Comparison of ENCODE assay signal across 9 cellular contexts in the genomic region with DNA sequence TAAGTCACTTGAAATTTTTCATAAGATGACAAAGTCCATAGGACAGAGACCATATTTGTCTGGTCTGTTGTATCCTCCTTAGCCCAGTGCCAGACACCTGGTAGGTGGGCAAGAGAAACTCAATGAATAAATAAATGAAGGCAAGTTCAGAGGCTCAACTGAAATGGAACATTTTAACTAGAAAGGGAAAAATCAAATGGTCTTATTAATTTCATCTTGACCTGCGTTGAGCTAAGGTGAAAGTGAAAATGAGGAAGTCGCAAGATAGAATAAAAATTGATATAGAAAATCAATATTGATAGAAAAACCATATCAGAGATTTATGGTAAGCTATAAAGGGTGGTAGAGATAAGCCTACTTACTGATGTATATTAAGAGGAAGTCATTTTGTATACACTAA. TPM values are rescaled to one million over a fixed set of nuclear protein-coding genes. Genes with fewer than 3 reads are reported as not detected.
A peak's percentile ranks its signal among the peaks of the same experiment; 100 is the strongest.
DNase-seq lines count a peak whose midpoint lies in the region; ATAC-seq, FAIRE-seq and TF ChIP-seq lines count a peak whose summit lies in the region.
"Had no signal": no experiment of that assay in that cellular context is flagged by ENCODE, and none has a peak within 500 bp of the region (broad histone marks: within the 10 kb centered on the region; RNA-seq: fewer than 3 reads in every experiment).

No MANE protein-coding gene starts in this region.

- no peak for TF ChIP-seq CTCF in astrocyte (IDR thresholded peaks at IDR 0.05; ENCODE audit: insufficient read depth, low read depth, low read length)
- TF ChIP-seq CTCF in tibial nerve (IDR thresholded peaks at IDR 0.05): no peak

- intact Hi-C loops in activated naive CD4-positive, alpha-beta T cell treated with anti-CD3 and anti-CD28 coated beads for 36 hours (cut with micrococcal nuclease): loop anchor here (5.0 kb wide), 1 partner anchor 335 kb away; no protein-coding TSS in a partner anchor

- H3K4me3 ChIP-seq in astrocyte (ENCODE audit: insufficient read depth, low read depth, low read length) (no peak overlapping the region), tibial nerve (peak overlapping the region in 2 of 4 donors; percentile 96 to 100)

- H3K27ac ChIP-seq in astrocyte (ENCODE audit: low read depth, low read length) (no peak overlapping the region), tibial nerve (peak overlapping the region in 3 of 4 donors; percentile 37 to 100 (median 100))

- H3K36me3 ChIP-seq in astrocyte (ENCODE audit: insufficient read depth, low read length) (peaks cover 56% of the 10 kb centered on the region), tibial nerve (peaks cover 12 to 55% (median 32%) of the 10 kb centered on the region in 3 donors)

- no peak for FAIRE-seq in astrocyte (lab: Jason Lieb, UNC)

- TF ChIP-seq POLR2A in tibial nerve (IDR thresholded peaks at IDR 0.05): no peak

- H3K9ac ChIP-seq in astrocyte (ENCODE audit: low read length): no peak overlapping the region

- H3K9me3 Mint-ChIP-seq in activated naive CD4-positive, alpha-beta T cell treated with anti-CD3 and anti-CD28 coated beads for 36 hours: no peaks in the 10 kb centered on the region
- H3K9me3 Mint-ChIP-seq in astrocyte (ENCODE audit: unreplicated experiment): no peaks in the 10 kb centered on the region
- H3K9me3 Mint-ChIP-seq in memory B cell: no peaks in the 10 kb centered on the region

- ATAC-seq in memory B cell (ENCODE audit: low read depth): no peak

- TF ChIP-seq EP300 in tibial nerve (IDR thresholded peaks at IDR 0.05): no peak

- peak overlapping the region; percentile 98 for H3K4me3 Mint-ChIP-seq in activated naive CD4-positive, alpha-beta T cell treated with anti-CD3 and anti-CD28 coated beads for 36 hours
- peak overlapping the region; percentile 98 for H3K4me3 Mint-ChIP-seq in astrocyte (ENCODE audit: unreplicated experiment)
- H3K4me3 Mint-ChIP-seq in memory B cell: peak overlapping the region; percentile 90

- no peak overlapping the region for H2AFZ ChIP-seq in astrocyte (ENCODE audit: low read depth, low read length)

- H3K79me2 ChIP-seq in astrocyte (ENCODE audit: insufficient read depth, low read length): peaks cover 61% of the 10 kb centered on the region

- peak overlapping the region; percentile 89 for H3K4me2 ChIP-seq in astrocyte (ENCODE audit: low read length)

- H3K27me3 Mint-ChIP-seq in activated naive CD4-positive, alpha-beta T cell treated with anti-CD3 and anti-CD28 coated beads for 36 hours (ENCODE audit: low read depth): no peaks in the 10 kb centered on the region
- H3K27me3 Mint-ChIP-seq in astrocyte (ENCODE audit: low read depth, unreplicated experiment) (no peaks in the 10 kb centered on the region), memory B cell (no peaks in the 10 kb centered on the region)

- H3K4me1 ChIP-seq in astrocyte (ENCODE audit: insufficient read depth, low read length): peaks cover 11% of the 10 kb centered on the region
- peaks cover 0 to 61% (median 6%) of the 10 kb centered on the region in 4 donors for H3K4me1 ChIP-seq in tibial nerve

- CTCF ChIA-PET in activated naive CD4-positive, alpha-beta T cell treated with anti-CD3 and anti-CD28 coated beads for 36 hours (lab: Charles Lee): interaction anchor here (0.6 to 2.5 kb wide), 10 partner anchors 13 to 377 kb away, joined by 3 to 14 read pairs (median 4); no protein-coding TSS in a partner anchor

- peaks cover 72% of the 10 kb centered on the region for H3K36me3 Mint-ChIP-seq in activated naive CD4-positive, alpha-beta T cell treated with anti-CD3 and anti-CD28 coated beads for 36 hours (ENCODE audit: low read depth)
- H3K36me3 Mint-ChIP-seq in astrocyte (ENCODE audit: low read depth, unreplicated experiment) (peaks cover 44% of the 10 kb centered on the region), memory B cell (peaks cover 35% of the 10 kb centered on the region)

- H3K9me3 ChIP-seq in astrocyte (ENCODE audit: insufficient read depth, low read depth, low read length) (no peaks in the 10 kb centered on the region), tibial nerve (no peaks in the 10 kb centered on the region)

- H3K27me3 ChIP-seq in astrocyte (ENCODE audit: insufficient read depth, low read length): no peaks in the 10 kb centered on the region
- H3K27me3 ChIP-seq in tibial nerve: no peaks in the 10 kb centered on the region

- H4K20me1 ChIP-seq in astrocyte (ENCODE audit: insufficient read depth, low read length): peaks cover 68% of the 10 kb centered on the region

- peaks cover 61% of the 10 kb centered on the region for H3K4me1 Mint-ChIP-seq in activated naive CD4-positive, alpha-beta T cell treated with anti-CD3 and anti-CD28 coated beads for 36 hours (ENCODE audit: low read depth)
- H3K4me1 Mint-ChIP-seq in astrocyte (ENCODE audit: low read depth, unreplicated experiment) (peaks cover 25% of the 10 kb centered on the region), memory B cell (peaks cover 42% of the 10 kb centered on the region)

- peak overlapping the region; percentile 100 for H3K27ac Mint-ChIP-seq in activated naive CD4-positive, alpha-beta T cell treated with anti-CD3 and anti-CD28 coated beads for 36 hours
- H3K27ac Mint-ChIP-seq in astrocyte (ENCODE audit: unreplicated experiment) (no peak overlapping the region), memory B cell (peak overlapping the region; percentile 97)

- WGBS in tibial nerve, 2 donors: 82 to 87% methylated on average over 2 of the region's 2 CpGs

- no peak for DNase-seq in activated naive CD4-positive, alpha-beta T cell treated with anti-CD3 and anti-CD28 coated beads for 36 hours
- DNase-seq in activated naive CD4-positive, alpha-beta T cell (lab: John Stamatoyannopoulos, UW): no peak
- DNase-seq in astrocyte (ENCODE audit: low read depth) (no peak), memory B cell (ENCODE audit: low spot score in 2 of 2) (no peak), tibial nerve (ENCODE audit: low spot score in 2 of 2) (no peak), HUDEP-2 (lab: John Stamatoyannopoulos, UW; ENCODE audit: unreplicated experiment in 76 of 76) (no peak), NCI-H1105 treated with DMSO at 0.1 percent for 48 hours (lab: John Stamatoyannopoulos, UW) (no peak)
- no peak for DNase-seq in activated effector memory CD4-positive, alpha-beta T cell treated with anti-CD3 and anti-CD28 coated beads, Interleukin-2, amount 50 U/mL, for 16 hours
- DNase-seq: effector CD4-positive, alpha-beta T cell had no signal

RNA-seq across cellular contexts. Expression of gene NFKBIZ, which starts 3.0 kb away (rescaled TPM):
- total RNA-seq in activated naive CD4-positive, alpha-beta T cell treated with anti-CD3 and anti-CD28 coated beads for 36 hours: 10 to 100 TPM; 79.3 to 85.0 TPM
- 30.6 and 39.6 TPM in 2 replicates for total RNA-seq in astrocyte
- 100 to 1,000 TPM in 1 of 4 donors, 10 to 100 TPM in 3; 81.3 to 161 (median 95.1) TPM for total RNA-seq in tibial nerve
